Comparison of ENCODE assay signal across 16 cellular contexts in genomic region chr3:181614878-181615277, GRCh38.
DNase-seq lines count a peak whose midpoint lies in the region; ATAC-seq, FAIRE-seq and TF ChIP-seq lines count a peak whose summit lies in the region.
"Had no signal": no experiment of that assay in that cellular context is flagged by ENCODE, and none has a peak within 500 bp of the region (broad histone marks: within the 10 kb centered on the region; RNA-seq: fewer than 3 reads in every experiment).

No MANE protein-coding gene starts in this region.

- TF ChIP-seq POLR2A in endothelial cell of umbilical vein (IDR thresholded peaks at IDR 0.05; ENCODE audit: low read depth, low read length), result no peak

- CTCF ChIA-PET in mammary epithelial cell (lab: Charles Lee; ENCODE audit: low non-redundant PET), result no interaction called here
- CTCF ChIA-PET in MCF 10A (lab: Yijun Ruan, JAX), result interaction anchor here (0.9 kb wide), 1 partner anchor 288 kb away, joined by 4 read pairs; no protein-coding TSS in a partner anchor
- CTCF ChIA-PET in endothelial cell of umbilical vein (lab: Charles Lee), result interaction anchor here (2.2 kb wide), 1 partner anchor 50 kb away, joined by 8 read pairs; no protein-coding TSS in a partner anchor

- ATAC-seq in HG02678 (IDR thresholded peaks at IDR 0.05; ENCODE audit: unreplicated experiment) (no peak), GM19351 (IDR thresholded peaks at IDR 0.05; ENCODE audit: unreplicated experiment) (no peak)
- ATAC-seq: GM12878, GM23338 had no signal

- H3K9me3 ChIP-seq in mammary epithelial cell (replicated peaks; ENCODE audit: insufficient read depth, low read length), result no peaks in the 10 kb centered on the region
- H3K9me3 ChIP-seq in endothelial cell of umbilical vein (replicated peaks; ENCODE audit: control insufficient read depth, insufficient read depth, low read length), result no peaks in the 10 kb centered on the region
- H3K9me3 ChIP-seq: BLaER1, Caco-2 had no signal

- TF ChIP-seq CTCF in mammary epithelial cell (conservative IDR thresholded peaks at IDR 0.05 in 1 of 2, IDR thresholded peaks at IDR 0.05 in 1 of 2; ENCODE audit: extremely low read depth in 1 of 2, insufficient read depth in 1 of 2, low read depth in 1 of 2, low read length in 2 of 2) (no peak), MCF 10A (IDR thresholded peaks at IDR 0.05; ENCODE audit: unreplicated experiment) (no peak), endothelial cell of umbilical vein (IDR thresholded peaks at IDR 0.05; ENCODE audit: extremely low read depth in 1 of 2, insufficient read depth in 1 of 2, low read depth in 1 of 2, low read length in 2 of 2) (no peak)

- POLR2A ChIA-PET in MCF 10A (lab: Yijun Ruan, JAX), result no interaction called here
- POLR2A ChIA-PET in endothelial cell of umbilical vein (lab: Charles Lee), result no interaction called here

- H3K4me2 ChIP-seq in mammary epithelial cell (ENCODE audit: insufficient read depth, low read depth, low read length), result no peak overlapping the region
- H3K4me2 ChIP-seq in endothelial cell of umbilical vein (ENCODE audit: insufficient read depth, low read length), result no peak overlapping the region
- H3K4me2 ChIP-seq: BLaER1, GM23338 had no signal

- BruUV-seq in mammary epithelial cell (replicated peaks; lab: Mats Ljungman, UMichigan), result no TSS peak
- no TSS peak for BruUV-seq in MCF 10A (replicated peaks; lab: Mats Ljungman, UMichigan)
- no TSS peak for BruUV-seq in endothelial cell of umbilical vein (replicated peaks; lab: Mats Ljungman, UMichigan)

- H2AFZ ChIP-seq in mammary epithelial cell (ENCODE audit: low read depth, low read length), result peak overlapping the region; percentile 44
- peak overlapping the region; percentile 59 for H2AFZ ChIP-seq in endothelial cell of umbilical vein (ENCODE audit: low read depth, low read length)
- H2AFZ ChIP-seq: GM23338 had no signal

- DNase-seq in mammary epithelial cell (no peak), MCF 10A (ENCODE audit: unreplicated experiment) (no peak), endothelial cell of umbilical vein (ENCODE audit: low read depth, low spot score) (no peak), pons (ENCODE audit: low spot score) (peak; percentile 55)
- DNase-seq in T-helper 2 cell treated with Interferon-gamma antibody and Interleukin-4, amounts not matched to agents 5 μg/mL and 100 μg/mL, for 36 hours (ENCODE audit: low spot score), result no peak
- DNase-seq: 8988T; AML-193; Caco-2; CD8-positive, alpha-beta memory T cell; H7 had no signal

- H3K27me3 ChIP-seq in mammary epithelial cell (ENCODE audit: insufficient read depth, low read length), result no peaks in the 10 kb centered on the region
- no peaks in the 10 kb centered on the region for H3K27me3 ChIP-seq in endothelial cell of umbilical vein (ENCODE audit: control insufficient read depth in 2 of 2, insufficient read depth in 2 of 2, low read length in 2 of 2)
- H3K27me3 ChIP-seq: BLaER1 had no signal

- no peak for FAIRE-seq in endothelial cell of umbilical vein (lab: Jason Lieb, UNC)
- FAIRE-seq: GM12878, GM18507 had no signal

- H3K36me3 ChIP-seq in mammary epithelial cell (ENCODE audit: insufficient read depth, low read length), result peaks cover 2% of the 10 kb centered on the region
- H3K36me3 ChIP-seq in endothelial cell of umbilical vein (ENCODE audit: control insufficient read depth in 2 of 2, extremely low read depth in 1 of 2, insufficient read depth in 2 of 2, low read length in 2 of 2), result no peaks in the 10 kb centered on the region
- H3K36me3 ChIP-seq: BLaER1 had no signal

- intact Hi-C loops in mammary epithelial cell (cut with micrococcal nuclease) (no loop called here), MCF 10A (cut with micrococcal nuclease) (no loop called here), endothelial cell of umbilical vein (cut with micrococcal nuclease) (no loop called here)

- no peaks in the 10 kb centered on the region for H3K27me3 Mint-ChIP-seq in MCF 10A (ENCODE audit: insufficient read depth, unreplicated experiment)
- no peaks in the 10 kb centered on the region for H3K27me3 Mint-ChIP-seq in T-helper 2 cell treated with Interferon-gamma antibody and Interleukin-4, amounts not matched to agents 5 μg/mL and 100 μg/mL, for 36 hours (ENCODE audit: low read depth)
- H3K27me3 Mint-ChIP-seq: CD8-positive, alpha-beta memory T cell had no signal

- H3K79me2 ChIP-seq in mammary epithelial cell (ENCODE audit: insufficient read depth, low read length) (no peaks in the 10 kb centered on the region), endothelial cell of umbilical vein (ENCODE audit: control insufficient read depth, insufficient read depth, low read length) (no peaks in the 10 kb centered on the region)

- no peak overlapping the region for H3K9ac ChIP-seq in mammary epithelial cell (ENCODE audit: insufficient read depth, low read length)
- H3K9ac ChIP-seq in endothelial cell of umbilical vein (replicated peaks; ENCODE audit: extremely low read depth, insufficient read depth, low read length), result no peak overlapping the region
- H3K9ac ChIP-seq: BLaER1 had no signal

- H3K9me1 ChIP-seq in endothelial cell of umbilical vein (replicated peaks; ENCODE audit: control insufficient read depth, extremely low read depth, insufficient read depth, low read length), result no peaks in the 10 kb centered on the region

- no peaks in the 10 kb centered on the region for H3K9me3 Mint-ChIP-seq in MCF 10A (ENCODE audit: unreplicated experiment)
- H3K9me3 Mint-ChIP-seq in T-helper 2 cell treated with Interferon-gamma antibody and Interleukin-4, amounts not matched to agents 5 μg/mL and 100 μg/mL, for 36 hours, result no peaks in the 10 kb centered on the region
- H3K9me3 Mint-ChIP-seq: GM23338 had no signal

- H3K36me3 Mint-ChIP-seq in MCF 10A (ENCODE audit: insufficient read depth, unreplicated experiment), result no peaks in the 10 kb centered on the region
- no peaks in the 10 kb centered on the region for H3K36me3 Mint-ChIP-seq in T-helper 2 cell treated with Interferon-gamma antibody and Interleukin-4, amounts not matched to agents 5 μg/mL and 100 μg/mL, for 36 hours (ENCODE audit: low read depth)
- H3K36me3 Mint-ChIP-seq: CD8-positive, alpha-beta memory T cell had no signal

- H3K4me3 ChIP-seq in mammary epithelial cell (replicated peaks in 1 of 3; ENCODE audit: insufficient read depth in 1 of 3, low read depth in 2 of 3, low read length in 3 of 3) (no peak overlapping the region), endothelial cell of umbilical vein (replicated peaks in 1 of 3; ENCODE audit: insufficient read depth in 1 of 3, low read depth in 1 of 3, low read length in 3 of 3) (no peak overlapping the region)
- H3K4me3 ChIP-seq: BLaER1, GM12878, GM23338 had no signal

- no peak overlapping the region for H3K4me3 Mint-ChIP-seq in MCF 10A (ENCODE audit: unreplicated experiment)
- no peak overlapping the region for H3K4me3 Mint-ChIP-seq in T-helper 2 cell treated with Interferon-gamma antibody and Interleukin-4, amounts not matched to agents 5 μg/mL and 100 μg/mL, for 36 hours
- H3K4me3 Mint-ChIP-seq: CD8-positive, alpha-beta memory T cell; GM23338 had no signal

- H4K20me1 ChIP-seq in mammary epithelial cell (ENCODE audit: insufficient read depth, low read length), result no peaks in the 10 kb centered on the region
- H4K20me1 ChIP-seq in endothelial cell of umbilical vein (replicated peaks; ENCODE audit: control insufficient read depth, extremely low read depth, insufficient read depth, low read length), result no peaks in the 10 kb centered on the region
- H4K20me1 ChIP-seq: BLaER1 had no signal

- dilution Hi-C loops in mammary epithelial cell (cut with HindIII; ENCODE audit: low sequenced_read_pairs) (no loop called here), endothelial cell of umbilical vein (cut with MboI; ENCODE audit: extremely low pct_ligation_motif_present, low sequenced_read_pairs) (no loop called here)

- no peaks in the 10 kb centered on the region for H3K4me1 Mint-ChIP-seq in MCF 10A (ENCODE audit: insufficient read depth, unreplicated experiment)
- no peaks in the 10 kb centered on the region for H3K4me1 Mint-ChIP-seq in T-helper 2 cell treated with Interferon-gamma antibody and Interleukin-4, amounts not matched to agents 5 μg/mL and 100 μg/mL, for 36 hours (ENCODE audit: low read depth)
- H3K4me1 Mint-ChIP-seq: CD8-positive, alpha-beta memory T cell had no signal

- in situ Hi-C loops in mammary epithelial cell (cut with MboI; ENCODE audit: low sequenced_read_pairs in 2 of 2), result no loop called here

- H3K4me1 ChIP-seq in mammary epithelial cell (ENCODE audit: insufficient read depth, low read length), result no peaks in the 10 kb centered on the region
- peaks cover 16% of the 10 kb centered on the region for H3K4me1 ChIP-seq in endothelial cell of umbilical vein (ENCODE audit: control insufficient read depth, extremely low read depth, insufficient read depth, low read length)
- H3K4me1 ChIP-seq: BLaER1, Caco-2 had no signal

- no peak overlapping the region for H3K27ac ChIP-seq in mammary epithelial cell (ENCODE audit: insufficient read depth, low read depth, low read length)
- no peak overlapping the region for H3K27ac ChIP-seq in endothelial cell of umbilical vein (ENCODE audit: insufficient read depth, low read depth, low read length)
- H3K27ac ChIP-seq: BLaER1 had no signal

- H3K27ac Mint-ChIP-seq in MCF 10A (ENCODE audit: low read depth, unreplicated experiment), result no peak overlapping the region
- H3K27ac Mint-ChIP-seq in T-helper 2 cell treated with Interferon-gamma antibody and Interleukin-4, amounts not matched to agents 5 μg/mL and 100 μg/mL, for 36 hours, result no peak overlapping the region
- H3K27ac Mint-ChIP-seq: CD8-positive, alpha-beta memory T cell; GM23338 had no signal

TF ChIP-seq in endothelial cell of umbilical vein, 7 proteins besides CTCF, POLR2A, EP300 and RAD21:
- no peak for TF ChIP-seq EZH2 (IDR thresholded peaks at IDR 0.05; ENCODE audit: borderline replicate concordance, low read depth, low read length, severe bottlenecking)
- TF ChIP-seq MYC (IDR thresholded peaks at IDR 0.05; ENCODE audit: low read depth, low read length), result no peak
- TF ChIP-seq POLR2AphosphoS5 (IDR thresholded peaks at IDR 0.05; ENCODE audit: insufficient read depth, low read depth, low read length), result no peak
